In genomic region chr5:78622302-78622971, GRCh38 we compare ENCODE assay signal across 27 cellular contexts. TPM values are rescaled to one million over a fixed set of nuclear protein-coding genes. Genes with fewer than 3 reads are reported as not detected.
"Had no signal": no experiment of that assay in that cellular context is flagged by ENCODE, and none has a peak within 500 bp of the region (broad histone marks: within the 10 kb centered on the region; RNA-seq: fewer than 3 reads in every experiment).

No MANE protein-coding gene starts in this region.

- H3K27me3 ChIP-seq: heart right ventricle, suprapubic skin, tibial nerve, uterus had no signal

- DNase-seq: activated CD4-positive, alpha-beta memory T cell treated with anti-CD3 and anti-CD28 coated beads, Interleukin-2, amount 10 ng/mL, durations not matched to agents 7 days and 5 days; activated CD4-positive, alpha-beta T cell treated with anti-CD3 and anti-CD28 coated beads, Interleukin-2, amount 10 ng/mL, durations not matched to agents 24 days and 14 days; activated effector memory CD4-positive, alpha-beta T cell treated with Interleukin-2 at 50 U/mL for 16 hours; activated naive CD4-positive, alpha-beta T cell treated with anti-CD3 and anti-CD28 coated beads for 36 hours; activated naive CD8-positive, alpha-beta T cell treated with anti-CD3 and anti-CD28 coated beads, Interleukin-2, amount 10 ng/mL, durations not matched to agents 7 days and 5 days; activated T-cell treated with anti-CD3 and anti-CD28 coated beads, Interleukin-2, amount 50 U/mL, for 72 hours; amygdala; effector CD4-positive, alpha-beta T cell; erythroblast; foreskin fibroblast; heart right ventricle; left colon; lower lobe of right lung; naive thymus-derived CD8-positive, alpha-beta T cell; small intestine; stimulated activated CD4-positive, alpha-beta T cell treated with anti-CD3 and anti-CD28 coated beads, Interleukin-2, amount 100 ng/mL, for 24 hours; stimulated activated naive CD8-positive, alpha-beta T cell treated with anti-CD3 and anti-CD28 coated beads, Interleukin-15, amount 100 ng/mL, for 72 hours; uterus had no signal

- H3K36me3 ChIP-seq: lower lobe of right lung, neutrophil, suprapubic skin, uterus had no signal

- H3K4me3 ChIP-seq: heart right ventricle, lower lobe of right lung, suprapubic skin, tibial nerve, uterus had no signal

- H3K27ac Mint-ChIP-seq: activated CD4-positive, alpha-beta memory T cell treated with anti-CD3 and anti-CD28 coated beads, Interleukin-2, amount 10 ng/mL, durations not matched to agents 7 days and 5 days; activated CD4-positive, alpha-beta T cell treated with anti-CD3 and anti-CD28 coated beads, Interleukin-2, amount 10 ng/mL, durations not matched to agents 24 days and 14 days; activated naive CD4-positive, alpha-beta T cell treated with anti-CD3 and anti-CD28 coated beads for 36 hours; activated naive CD8-positive, alpha-beta T cell treated with anti-CD3 and anti-CD28 coated beads, Interleukin-2, amount 10 ng/mL, durations not matched to agents 7 days and 5 days; activated T-cell treated with anti-CD3 and anti-CD28 coated beads, Interleukin-2, amount 50 U/mL, for 72 hours; dendritic cell treated with granulocyte-macrophage colony-stimulating factor and Interleukin-4, amounts not matched to agents 40 ng/mL and 50 ng/mL, for 4 days; naive thymus-derived CD8-positive, alpha-beta T cell; stimulated activated effector memory CD8-positive, alpha-beta T cell treated with anti-CD3 and anti-CD28 coated beads, Interleukin-12 subunit alpha, Interleukin-12 subunit beta, amount 100 ng/mL, for 72 hours; stimulated activated naive CD8-positive, alpha-beta T cell treated with anti-CD3 and anti-CD28 coated beads, Interleukin-15, amount 100 ng/mL, for 72 hours; T-helper 1 cell treated with Interleukin-12 subunit alpha and Interleukin-12 subunit beta and Interleukin-4 antibody, amounts not matched to agents 30 μg/mL and 1 μg/mL, for 36 hours had no signal

- H3K9me3 Mint-ChIP-seq: activated CD4-positive, alpha-beta memory T cell treated with anti-CD3 and anti-CD28 coated beads, Interleukin-2, amount 10 ng/mL, durations not matched to agents 7 days and 5 days; activated CD4-positive, alpha-beta T cell treated with anti-CD3 and anti-CD28 coated beads, Interleukin-2, amount 10 ng/mL, durations not matched to agents 24 days and 14 days; activated T-cell treated with anti-CD3 and anti-CD28 coated beads, Interleukin-2, amount 50 U/mL, for 72 hours; dendritic cell treated with granulocyte-macrophage colony-stimulating factor and Interleukin-4, amounts not matched to agents 40 ng/mL and 50 ng/mL, for 4 days; stimulated activated effector memory CD8-positive, alpha-beta T cell treated with anti-CD3 and anti-CD28 coated beads, Interleukin-12 subunit alpha, Interleukin-12 subunit beta, amount 100 ng/mL, for 72 hours; stimulated activated naive CD8-positive, alpha-beta T cell treated with anti-CD3 and anti-CD28 coated beads, Interleukin-15, amount 100 ng/mL, for 72 hours; T-helper 1 cell treated with Interleukin-12 subunit alpha and Interleukin-12 subunit beta and Interleukin-4 antibody, amounts not matched to agents 30 μg/mL and 1 μg/mL, for 36 hours had no signal

- H3K4me1 ChIP-seq: lower lobe of right lung, parathyroid adenoma had no signal

- H3K27me3 Mint-ChIP-seq: activated CD4-positive, alpha-beta T cell treated with anti-CD3 and anti-CD28 coated beads, Interleukin-2, amount 10 ng/mL, durations not matched to agents 24 days and 14 days; stimulated activated naive CD8-positive, alpha-beta T cell treated with anti-CD3 and anti-CD28 coated beads, Interleukin-15, amount 100 ng/mL, for 72 hours had no signal

- H3K9me3 ChIP-seq: neutrophil, uterus had no signal

- ATAC-seq: activated CD4-positive, CD25-positive, alpha-beta regulatory T cell treated with anti-CD3 and anti-CD28 coated beads, Interleukin-2, amount 50 U/mL, for 24 hours; activated T-cell treated with anti-CD3 and anti-CD28 coated beads, Interleukin-2, amount 50 U/mL, for 72 hours; heart right ventricle; left colon; lower lobe of right lung; naive thymus-derived CD8-positive, alpha-beta T cell; sciatic nerve; stimulated activated effector memory CD8-positive, alpha-beta T cell treated with anti-CD3 and anti-CD28 coated beads, Interleukin-12 subunit alpha, Interleukin-12 subunit beta, amount 100 ng/mL, for 72 hours; stimulated activated naive CD8-positive, alpha-beta T cell treated with anti-CD3 and anti-CD28 coated beads, Interleukin-15, amount 100 ng/mL, for 72 hours had no signal

- H3K27ac ChIP-seq: heart right ventricle, lower lobe of right lung, neutrophil, parathyroid adenoma, suprapubic skin, uterus had no signal

- H3K4me3 Mint-ChIP-seq: activated CD4-positive, alpha-beta memory T cell treated with anti-CD3 and anti-CD28 coated beads, Interleukin-2, amount 10 ng/mL, durations not matched to agents 7 days and 5 days; activated CD4-positive, alpha-beta T cell treated with anti-CD3 and anti-CD28 coated beads, Interleukin-2, amount 10 ng/mL, durations not matched to agents 24 days and 14 days; activated naive CD4-positive, alpha-beta T cell treated with anti-CD3 and anti-CD28 coated beads for 36 hours; activated naive CD8-positive, alpha-beta T cell treated with anti-CD3 and anti-CD28 coated beads, Interleukin-2, amount 10 ng/mL, durations not matched to agents 7 days and 5 days; activated T-cell treated with anti-CD3 and anti-CD28 coated beads, Interleukin-2, amount 50 U/mL, for 72 hours; dendritic cell treated with granulocyte-macrophage colony-stimulating factor and Interleukin-4, amounts not matched to agents 40 ng/mL and 50 ng/mL, for 4 days; naive thymus-derived CD8-positive, alpha-beta T cell; stimulated activated effector memory CD8-positive, alpha-beta T cell treated with anti-CD3 and anti-CD28 coated beads, Interleukin-12 subunit alpha, Interleukin-12 subunit beta, amount 100 ng/mL, for 72 hours; stimulated activated naive CD8-positive, alpha-beta T cell treated with anti-CD3 and anti-CD28 coated beads, Interleukin-15, amount 100 ng/mL, for 72 hours; T-helper 1 cell treated with Interleukin-12 subunit alpha and Interleukin-12 subunit beta and Interleukin-4 antibody, amounts not matched to agents 30 μg/mL and 1 μg/mL, for 36 hours had no signal

- H3K36me3 Mint-ChIP-seq: activated naive CD8-positive, alpha-beta T cell treated with anti-CD3 and anti-CD28 coated beads, Interleukin-2, amount 10 ng/mL, durations not matched to agents 7 days and 5 days; naive thymus-derived CD8-positive, alpha-beta T cell; stimulated activated effector memory CD8-positive, alpha-beta T cell treated with anti-CD3 and anti-CD28 coated beads, Interleukin-12 subunit alpha, Interleukin-12 subunit beta, amount 100 ng/mL, for 72 hours had no signal

- H3K4me1 Mint-ChIP-seq: activated CD4-positive, alpha-beta memory T cell treated with anti-CD3 and anti-CD28 coated beads, Interleukin-2, amount 10 ng/mL, durations not matched to agents 7 days and 5 days; activated CD4-positive, alpha-beta T cell treated with anti-CD3 and anti-CD28 coated beads, Interleukin-2, amount 10 ng/mL, durations not matched to agents 24 days and 14 days; activated naive CD8-positive, alpha-beta T cell treated with anti-CD3 and anti-CD28 coated beads, Interleukin-2, amount 10 ng/mL, durations not matched to agents 7 days and 5 days; stimulated activated effector memory CD8-positive, alpha-beta T cell treated with anti-CD3 and anti-CD28 coated beads, Interleukin-12 subunit alpha, Interleukin-12 subunit beta, amount 100 ng/mL, for 72 hours; stimulated activated naive CD8-positive, alpha-beta T cell treated with anti-CD3 and anti-CD28 coated beads, Interleukin-15, amount 100 ng/mL, for 72 hours had no signal

RNA-seq across cellular contexts. Expression of gene LHFPL2, which starts 26.1 kb away (rescaled TPM):
- total RNA-seq: activated naive CD4-positive, alpha-beta T cell treated with anti-CD3 and anti-CD28 coated beads for 36 hours had no signal
